1 cellular context compared by ENCODE assay signal in genomic region chr13:40549500-40550094, GRCh38.
TF ChIP-seq lines count a peak whose summit lies in the region.

No MANE protein-coding gene starts in this region.

TF ChIP-seq in HepG2, 621 proteins besides CTCF, POLR2A, EP300 and RAD21 (continued from another document and continues in another):
- TF ChIP-seq LRRFIP1 (CRISPR knock-in tag; conservative IDR thresholded peaks at IDR 0.05) = no peak
- no peak for TF ChIP-seq MNT (IDR thresholded peaks at IDR 0.05)
- no peak for TF ChIP-seq NFE2 (CRISPR knock-in tag; IDR thresholded peaks at IDR 0.05)
- no peak for TF ChIP-seq FLYWCH1 (CRISPR knock-in tag; IDR thresholded peaks at IDR 0.05)
- TF ChIP-seq ZNF17 (CRISPR knock-in tag; IDR thresholded peaks at IDR 0.05) = no peak
- no peak for TF ChIP-seq ZNF33B (CRISPR knock-in tag; IDR thresholded peaks at IDR 0.05)
- no peak for TF ChIP-seq REST (IDR thresholded peaks at IDR 0.05; ENCODE audit: borderline replicate concordance in 1 of 2, low read depth in 1 of 2, low read length in 2 of 2)
- TF ChIP-seq GPN1 (CRISPR knock-in tag; IDR thresholded peaks at IDR 0.05; ENCODE audit: borderline replicate concordance) = no peak
- TF ChIP-seq MTA3 (CRISPR knock-in tag; IDR thresholded peaks at IDR 0.05) = no peak
- no peak for TF ChIP-seq MEIS1 (CRISPR knock-in tag; IDR thresholded peaks at IDR 0.05; ENCODE audit: borderline replicate concordance)
- TF ChIP-seq ZNF101 (CRISPR knock-in tag; IDR thresholded peaks at IDR 0.05; ENCODE audit: borderline replicate concordance, low read depth) = no peak
- peak; percentile 35; the same call in 1 of the 2 replicates for TF ChIP-seq TARDBP (CRISPR knock-in tag; IDR thresholded peaks at IDR 0.05)
- TF ChIP-seq NFKB2 (CRISPR knock-in tag; IDR thresholded peaks at IDR 0.05; ENCODE audit: borderline replicate concordance) = no peak
- no peak for TF ChIP-seq GTF3A (CRISPR knock-in tag; conservative IDR thresholded peaks at IDR 0.05)
- TF ChIP-seq ZNF709 (CRISPR knock-in tag; IDR thresholded peaks at IDR 0.05) = no peak
- TF ChIP-seq ELF1 (CRISPR knock-in tag; IDR thresholded peaks at IDR 0.05) = no peak
- no peak for TF ChIP-seq SIX1 (CRISPR knock-in tag; IDR thresholded peaks at IDR 0.05; ENCODE audit: borderline replicate concordance)
- no peak for TF ChIP-seq ZNF460 (CRISPR knock-in tag; IDR thresholded peaks at IDR 0.05; ENCODE audit: borderline replicate concordance)
- TF ChIP-seq ZMYM4 (CRISPR knock-in tag; IDR thresholded peaks at IDR 0.05) = peak; percentile 53
- TF ChIP-seq TEAD3 (CRISPR knock-in tag; optimal IDR thresholded peaks at IDR 0.05; ENCODE audit: borderline replicate concordance) = peak; percentile 68
- TF ChIP-seq MTA1 (CRISPR knock-in tag; IDR thresholded peaks at IDR 0.05; ENCODE audit: borderline replicate concordance) = no peak
- no peak for TF ChIP-seq ZNF589 (CRISPR knock-in tag; conservative IDR thresholded peaks at IDR 0.05)
- no peak for TF ChIP-seq POLR2AphosphoS5 (IDR thresholded peaks at IDR 0.05; ENCODE audit: low read depth, low read length)
- 0 out of 2 replicates have a peak, but pooled peaks have one; percentile 3 for TF ChIP-seq STAG1 (CRISPR knock-in tag; IDR thresholded peaks at IDR 0.05)
- TF ChIP-seq SP5 (CRISPR knock-in tag; IDR thresholded peaks at IDR 0.05; ENCODE audit: borderline replicate concordance, low read depth) = peak; percentile 93
- no peak for TF ChIP-seq SIN3B (IDR thresholded peaks at IDR 0.05; ENCODE audit: low read length)
- no peak for TF ChIP-seq HNF1A (IDR thresholded peaks at IDR 0.05; ENCODE audit: low read depth)
- TF ChIP-seq HNF1A (CRISPR knock-in tag; IDR thresholded peaks at IDR 0.05; ENCODE audit: borderline replicate concordance) = no peak
- no peak for TF ChIP-seq SNAPC5 (CRISPR knock-in tag; IDR thresholded peaks at IDR 0.05; ENCODE audit: borderline replicate concordance)
- peak; percentile 83 for TF ChIP-seq FOXP4 (CRISPR knock-in tag; IDR thresholded peaks at IDR 0.05)
- peak; percentile 47; the same call in 1 of the 2 replicates for TF ChIP-seq HDAC2 (CRISPR knock-in tag; IDR thresholded peaks at IDR 0.05)
- TF ChIP-seq NCOA5 (CRISPR knock-in tag; IDR thresholded peaks at IDR 0.05) = no peak
- TF ChIP-seq CBX1 (IDR thresholded peaks at IDR 0.05; ENCODE audit: low read depth) = no peak
- TF ChIP-seq ZNF772 (CRISPR knock-in tag; IDR thresholded peaks at IDR 0.05) = no peak
- TF ChIP-seq ZNF547 (CRISPR knock-in tag; IDR thresholded peaks at IDR 0.05) = no peak
- TF ChIP-seq MEF2D (CRISPR knock-in tag; IDR thresholded peaks at IDR 0.05) = no peak
- 0 out of 2 replicates have a peak, but pooled peaks have one; percentile 21 for TF ChIP-seq ZFX (CRISPR knock-in tag; IDR thresholded peaks at IDR 0.05; ENCODE audit: low read depth)
- TF ChIP-seq ZC3H13 (CRISPR knock-in tag; IDR thresholded peaks at IDR 0.05) = no peak
- no peak for TF ChIP-seq ARNT2 (CRISPR knock-in tag; IDR thresholded peaks at IDR 0.05; ENCODE audit: low read depth)
- TF ChIP-seq ZNF556 (CRISPR knock-in tag; IDR thresholded peaks at IDR 0.05; ENCODE audit: borderline replicate concordance) = no peak
- TF ChIP-seq ZBTB2 (CRISPR knock-in tag; IDR thresholded peaks at IDR 0.05; ENCODE audit: low read depth) = no peak
- no peak for TF ChIP-seq RARG (CRISPR knock-in tag; IDR thresholded peaks at IDR 0.05; ENCODE audit: low read depth)
- no peak for TF ChIP-seq FOXA1 (IDR thresholded peaks at IDR 0.05)
- TF ChIP-seq FOXA1 (CRISPR knock-in tag; IDR thresholded peaks at IDR 0.05) = 0 out of 2 replicates have a peak, but pooled peaks have one; percentile 35
- TF ChIP-seq HINFP (CRISPR knock-in tag; IDR thresholded peaks at IDR 0.05; ENCODE audit: low read depth) = no peak
- TF ChIP-seq RXRB (CRISPR knock-in tag; IDR thresholded peaks at IDR 0.05; ENCODE audit: borderline replicate concordance) = peak; percentile 32; the same call in 1 of the 2 replicates
- TF ChIP-seq EZH2 (conservative IDR thresholded peaks at IDR 0.05; ENCODE audit: low read depth, low read length) = no peak
- TF ChIP-seq FOXP1 (IDR thresholded peaks at IDR 0.05) = no peak
- peak; percentile 58; the same call in 1 of the 2 replicates for TF ChIP-seq FOXP1 (CRISPR knock-in tag; IDR thresholded peaks at IDR 0.05)
- TF ChIP-seq ZFYVE20 (CRISPR knock-in tag; IDR thresholded peaks at IDR 0.05; ENCODE audit: borderline replicate concordance, low read depth) = no peak
